ENCODE assay signal across 10 cellular contexts in genomic region chr20:34938466-34939163, GRCh38. TPM values are rescaled to one million over a fixed set of nuclear protein-coding genes. Genes with fewer than 3 reads are reported as not detected.
A peak's percentile ranks its signal among the peaks of the same experiment; 100 is the strongest.
DNase-seq lines count a peak whose midpoint lies in the region; ATAC-seq and TF ChIP-seq lines count a peak whose summit lies in the region.
"Had no signal": no experiment of that assay in that cellular context is flagged by ENCODE, and none has a peak within 500 bp of the region (broad histone marks: within the 10 kb centered on the region; RNA-seq: fewer than 3 reads in every experiment).

No MANE protein-coding gene starts in this region.

- peaks cover 41 to 49% of the 10 kb centered on the region in 2 donors for H3K4me1 ChIP-seq in gastrocnemius medialis

- ATAC-seq in left cardiac atrium: peak; percentile 78 to 90
- ATAC-seq in gastrocnemius medialis: peak; percentile 6 to 35
- ATAC-seq in GM21825 (IDR thresholded peaks at IDR 0.05; ENCODE audit: unreplicated experiment): no peak
- no peak for ATAC-seq in GM21717 (IDR thresholded peaks at IDR 0.05; ENCODE audit: unreplicated experiment)
- no peak for ATAC-seq in HG02852 (IDR thresholded peaks at IDR 0.05; ENCODE audit: unreplicated experiment)
- no peak for ATAC-seq in activated CD8-positive, alpha-beta memory T cell treated with anti-CD3 and anti-CD28 coated beads, Interleukin-2, amount 10 ng/mL, durations not matched to agents 7 days and 5 days

- TF ChIP-seq CTCF in gastrocnemius medialis (IDR thresholded peaks at IDR 0.05 in 4 of 5, conservative IDR thresholded peaks at IDR 0.05 in 1 of 5): no peak

- H3K27me3 ChIP-seq in gastrocnemius medialis: no peaks in the 10 kb centered on the region

- no peaks in the 10 kb centered on the region for H3K4me1 Mint-ChIP-seq in activated CD8-positive, alpha-beta memory T cell treated with anti-CD3 and anti-CD28 coated beads, Interleukin-2, amount 10 ng/mL, durations not matched to agents 7 days and 5 days

- TF ChIP-seq POLR2A in gastrocnemius medialis (IDR thresholded peaks at IDR 0.05): no peak

- H3K36me3 ChIP-seq in gastrocnemius medialis: peaks cover 0 to 22% of the 10 kb centered on the region in 2 donors

- DNase-seq in HT-29 (ENCODE audit: low spot score) (peak; percentile 33), RPMI8226 (peak; percentile 93), left cardiac atrium (peak; percentile 73), gastrocnemius medialis (peak; percentile 40 to 57)
- DNase-seq in activated CD8-positive, alpha-beta memory T cell treated with anti-CD3 and anti-CD28 coated beads, Interleukin-2, amount 10 ng/mL, durations not matched to agents 7 days and 5 days: no peak
- DNase-seq: DMS153, NCI-H187 had no signal

- H3K4me3 ChIP-seq in gastrocnemius medialis: no peak overlapping the region

- in situ Hi-C loops in gastrocnemius medialis (cut with MboI; ENCODE audit: low sequenced_read_pairs in 4 of 4): no loop called here

- no peak overlapping the region for H3K27ac Mint-ChIP-seq in activated CD8-positive, alpha-beta memory T cell treated with anti-CD3 and anti-CD28 coated beads, Interleukin-2, amount 10 ng/mL, durations not matched to agents 7 days and 5 days

- peak overlapping the region; percentile 75 to 88 (median 79) for H3K27ac ChIP-seq in gastrocnemius medialis

- H3K9me3 Mint-ChIP-seq in activated CD8-positive, alpha-beta memory T cell treated with anti-CD3 and anti-CD28 coated beads, Interleukin-2, amount 10 ng/mL, durations not matched to agents 7 days and 5 days (ENCODE audit: low read depth): no peaks in the 10 kb centered on the region

- CTCF ChIA-PET in activated CD8-positive, alpha-beta memory T cell treated with anti-CD3 and anti-CD28 coated beads, Interleukin-2, amount 10 ng/mL, durations not matched to agents 7 days and 5 days (lab: Charles Lee): no interaction called here

- H3K4me3 Mint-ChIP-seq in activated CD8-positive, alpha-beta memory T cell treated with anti-CD3 and anti-CD28 coated beads, Interleukin-2, amount 10 ng/mL, durations not matched to agents 7 days and 5 days: no peak overlapping the region

- H3K9me3 ChIP-seq in gastrocnemius medialis: no peaks in the 10 kb centered on the region

- intact Hi-C loops in left cardiac atrium (cut with DNase I): no loop called here
- intact Hi-C loops in gastrocnemius medialis (cut with DNase I; ENCODE audit: low total_unique reads): no loop called here

- no peaks in the 10 kb centered on the region for H3K27me3 Mint-ChIP-seq in activated CD8-positive, alpha-beta memory T cell treated with anti-CD3 and anti-CD28 coated beads, Interleukin-2, amount 10 ng/mL, durations not matched to agents 7 days and 5 days

- H3K36me3 Mint-ChIP-seq in activated CD8-positive, alpha-beta memory T cell treated with anti-CD3 and anti-CD28 coated beads, Interleukin-2, amount 10 ng/mL, durations not matched to agents 7 days and 5 days: peaks cover 30% of the 10 kb centered on the region

RNA-seq across cellular contexts. Expression of gene GSS, which starts 17.0 kb away (rescaled TPM):
- total RNA-seq in HT-29 (2014; rRNA removed; shearing (Covaris generic)): 80.8 and 88.6 TPM in 2 replicates
- total RNA-seq in left cardiac atrium (10 to 100 TPM; 20.1 to 27.2 TPM), gastrocnemius medialis (10 to 100 TPM; 14.1 to 33.0 (median 23.8) TPM)
- 10 to 100 TPM; 59.4 to 64.6 TPM for total RNA-seq in activated CD8-positive, alpha-beta memory T cell treated with anti-CD3 and anti-CD28 coated beads, Interleukin-2, amount 10 ng/mL, durations not matched to agents 7 days and 5 days

RNA-seq across cellular contexts. Expression of gene MYH7B, which starts 17.1 kb away (rescaled TPM):
- total RNA-seq in HT-29 (2014; rRNA removed; shearing (Covaris generic)): 0.08 and 0.15 TPM in 2 replicates
- 10 to 100 TPM; 82.3 to 89.0 TPM for total RNA-seq in left cardiac atrium
- total RNA-seq in gastrocnemius medialis: 1 to 10 TPM; 1.6 to 8.5 (median 3.3) TPM
- total RNA-seq in activated CD8-positive, alpha-beta memory T cell treated with anti-CD3 and anti-CD28 coated beads, Interleukin-2, amount 10 ng/mL, durations not matched to agents 7 days and 5 days: under 1 TPM; 0.16 to 0.26 TPM

Comparison
In these comparisons a context has a peak if more than half of its experiments do, and no peak if none do; other contexts are left out.
1. ATAC-seq: peak in left cardiac atrium (2 of 2) and gastrocnemius medialis (2 of 2); none in GM21825 (single experiment), GM21717 (single experiment), HG02852 (single experiment) and activated CD8-positive, alpha-beta memory T cell treated with anti-CD3 and anti-CD28 coated beads, Interleukin-2, amount 10 ng/mL, durations not matched to agents 7 days and 5 days (single experiment).
2. RNA of gene MYH7B, which starts 17.1 kb away (total RNA-seq): 82.3 to 89.0 TPM in left cardiac atrium; 1.6 to 8.5 TPM in gastrocnemius medialis, 0.16 to 0.26 TPM in activated CD8-positive, alpha-beta memory T cell treated with anti-CD3 and anti-CD28 coated beads, Interleukin-2, amount 10 ng/mL, durations not matched to agents 7 days and 5 days and 0.08 to 0.15 TPM in HT-29; every median in the first group is over 4 times any median in the second.